ENCODE assay signal across 30 cellular contexts in the genomic region with DNA sequence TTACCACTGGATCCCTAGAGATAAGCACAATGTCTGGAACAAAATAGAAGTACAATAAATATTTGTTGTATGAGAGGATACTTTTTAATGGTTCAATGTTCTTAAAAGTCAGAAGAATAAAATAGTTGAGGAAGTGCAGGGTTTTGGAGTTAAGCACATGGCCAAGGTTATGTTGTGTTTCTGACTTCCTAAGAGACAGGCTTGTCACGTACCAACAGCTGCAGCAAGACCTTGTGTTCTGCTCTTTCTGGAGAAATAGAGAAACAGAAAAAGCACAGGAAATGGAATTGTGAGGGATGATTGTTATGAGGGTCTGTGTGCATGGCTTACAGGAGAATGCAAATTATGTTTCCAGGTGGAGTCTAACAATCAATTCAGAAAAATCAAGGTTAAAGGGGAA. TPM values are rescaled to one million over a fixed set of nuclear protein-coding genes. Genes with fewer than 3 reads are reported as not detected.
"Had no signal": no experiment of that assay in that cellular context is flagged by ENCODE, and none has a peak within 500 bp of the region (broad histone marks: within the 10 kb centered on the region; RNA-seq: fewer than 3 reads in every experiment).

No MANE protein-coding gene starts in this region.

- DNase-seq: colonic mucosa; cortex of kidney; effector CD8-positive, alpha-beta T cell; effector memory CD8-positive, alpha-beta T cell; endodermal cell; esophagus squamous epithelium; foreskin fibroblast; foreskin melanocyte; gastrocnemius medialis; glutamatergic neuron; head of caudate nucleus; heart right ventricle; hippocampal formation; left cardiac atrium; left ventricle myocardium inferior; lower lobe of right lung; mesenchymal stem cell; mucosa of descending colon; naive thymus-derived CD4-positive, alpha-beta T cell had no signal

- H3K9me3 ChIP-seq: colonic mucosa, esophagus squamous epithelium, gastrocnemius medialis, left ventricle myocardium inferior, lower lobe of right lung, mucosa of descending colon had no signal

- H3K27ac ChIP-seq: colonic mucosa, esophagus squamous epithelium, gastrocnemius medialis, heart right ventricle, left ventricle myocardium inferior, lower lobe of right lung had no signal

- H3K4me3 ChIP-seq: colonic mucosa, esophagus squamous epithelium, gastrocnemius medialis, heart right ventricle, left ventricle myocardium inferior, lower lobe of right lung, mucosa of descending colon had no signal

- H3K4me1 ChIP-seq: colonic mucosa, esophagus squamous epithelium, gastrocnemius medialis, heart right ventricle, left ventricle myocardium inferior, lower lobe of right lung had no signal

- H3K27me3 ChIP-seq: colonic mucosa, gastrocnemius medialis had no signal

- H3K36me3 ChIP-seq: colonic mucosa, esophagus squamous epithelium, gastrocnemius medialis, heart right ventricle, left ventricle myocardium inferior, lower lobe of right lung had no signal

RNA-seq across cellular contexts. Expression of gene CARTPT, which starts 12.9 kb away (rescaled TPM):
- total RNA-seq: chondrocyte; dermis microvascular lymphatic vessel endothelial cell; endodermal cell; epithelial cell of proximal tubule; esophagus squamous epithelium; gastrocnemius medialis; glomerular endothelial cell; heart right ventricle; kidney epithelial cell; left cardiac atrium; left lobe of liver; left ventricle myocardium inferior; lower leg skin; lower lobe of right lung; lung microvascular endothelial cell; mesenteric fat pad; mesothelial cell of epicardium; naive thymus-derived CD4-positive, alpha-beta T cell had no signal
- polyA plus RNA-seq: heart right ventricle; keratinocyte; naive thymus-derived CD4-positive, alpha-beta T cell had no signal
